In the genomic region with DNA sequence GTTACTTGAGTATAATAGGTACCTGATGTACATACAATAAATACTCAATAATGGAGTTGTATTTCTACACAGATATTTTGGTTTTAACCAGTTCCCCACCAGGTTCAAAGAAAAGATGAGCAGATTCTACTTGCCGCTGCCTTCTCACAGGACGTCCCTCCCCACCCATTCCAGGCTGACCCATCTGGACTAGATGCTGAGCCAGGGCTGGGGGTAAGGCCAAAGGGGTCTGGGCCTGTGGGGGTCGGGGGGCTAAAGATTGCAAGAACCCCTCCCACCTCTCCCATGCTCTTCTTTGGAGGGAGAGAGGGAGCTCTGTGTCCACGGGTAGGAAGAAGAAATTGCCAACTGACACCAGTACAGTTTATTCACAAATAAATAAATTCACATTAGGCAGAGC, we compare ENCODE assay signal across 11 cellular contexts. TPM values are rescaled to one million over a fixed set of nuclear protein-coding genes. Genes with fewer than 3 reads are reported as not detected.
A peak's percentile ranks its signal among the peaks of the same experiment; 100 is the strongest.
DNase-seq lines count a peak whose midpoint lies in the region; ATAC-seq and TF ChIP-seq lines count a peak whose summit lies in the region.
"Had no signal": no experiment of that assay in that cellular context is flagged by ENCODE, and none has a peak within 500 bp of the region (broad histone marks: within the 10 kb centered on the region; RNA-seq: fewer than 3 reads in every experiment).

No MANE protein-coding gene starts in this region.

- ATAC-seq in HG02678 (IDR thresholded peaks at IDR 0.05; ENCODE audit: unreplicated experiment), result no peak

- H3K27ac ChIP-seq in SK-N-MC (no peak overlapping the region), endodermal cell (ENCODE audit: low read depth, low read length) (no peak overlapping the region), prostate gland (peak overlapping the region; percentile 92 to 94)
- H3K27ac ChIP-seq in effector memory CD4-positive, alpha-beta T cell (ENCODE audit: insufficient read depth, low read length, poor library complexity, severe bottlenecking), result no peak overlapping the region

- TF ChIP-seq POLR2A in prostate gland (IDR thresholded peaks at IDR 0.05), result no peak

- no peak for DNase-seq in Calu3
- no peak for DNase-seq in SK-N-MC (ENCODE audit: low read depth, low spot score)
- DNase-seq in endodermal cell, result no peak
- no peak for DNase-seq in prostate gland (ENCODE audit: low spot score)
- DNase-seq in NCI-H446 (lab: John Stamatoyannopoulos, UW), result no peak
- DNase-seq in globus pallidus (ENCODE audit: low spot score), result no peak
- DNase-seq in effector memory CD4-positive, alpha-beta T cell, result no peak
- DNase-seq: DND-41; left ventricle myocardium superior; NK-92 treated with Interleukin-12 subunit alpha and Interleukin-12 subunit beta, amount 100 ng/mL, for 24 hours had no signal

- H3K27ac Mint-ChIP-seq in Calu3 (ENCODE audit: unreplicated experiment) (no peak overlapping the region), endodermal cell (no peak overlapping the region)

- TF ChIP-seq CTCF in Calu3 (IDR thresholded peaks at IDR 0.05; ENCODE audit: unreplicated experiment), result no peak
- no peak for TF ChIP-seq CTCF in endodermal cell (conservative IDR thresholded peaks at IDR 0.05)
- no peak for TF ChIP-seq CTCF in prostate gland (IDR thresholded peaks at IDR 0.05)

- CTCF ChIA-PET in Calu3 (lab: Charles Lee), result interaction anchor here (0.6 to 3.1 kb wide), 8 partner anchors 9 to 125 kb away, joined by 3 to 18 read pairs (median 4); no protein-coding TSS in a partner anchor

- H3K4me1 Mint-ChIP-seq in Calu3 (ENCODE audit: low read depth, unreplicated experiment) (peaks cover 11% of the 10 kb centered on the region), endodermal cell (no peaks in the 10 kb centered on the region)

- intact Hi-C loops in Calu3 (cut with micrococcal nuclease; ENCODE audit: unreplicated experiment) (loop anchor here (10.0 kb wide), 1 partner anchor 105 kb away; no protein-coding TSS in a partner anchor), prostate gland (cut with DNase I) (loop anchor here (10.0 kb wide), 1 partner anchor 105 kb away; no protein-coding TSS in a partner anchor)

- 67 to 70% methylated on average over 2 of the region's 4 CpGs for WGBS in endodermal cell (ENCODE audit: insufficient coverage in 1 of 2, insufficient read length in 1 of 2), 2 experiments
- 63% methylated on average over 4 of the region's 4 CpGs for WGBS in prostate gland

- peak overlapping the region; percentile 62 for H3K4me3 Mint-ChIP-seq in Calu3 (ENCODE audit: low read depth, unreplicated experiment)
- peak overlapping the region; percentile 45 for H3K4me3 Mint-ChIP-seq in endodermal cell

- H3K9me3 Mint-ChIP-seq in Calu3 (ENCODE audit: low read depth, unreplicated experiment) (no peaks in the 10 kb centered on the region), endodermal cell (no peaks in the 10 kb centered on the region)

- BruUV-seq in Calu3 (replicated peaks; lab: Mats Ljungman, UMichigan), result no TSS peak

- peaks cover 7% of the 10 kb centered on the region for H3K36me3 Mint-ChIP-seq in Calu3 (ENCODE audit: insufficient read depth, unreplicated experiment)
- H3K36me3 Mint-ChIP-seq in endodermal cell (ENCODE audit: low read depth), result no peaks in the 10 kb centered on the region

- H3K9me3 ChIP-seq in SK-N-MC (ENCODE audit: low read depth, low read length), result no peaks in the 10 kb centered on the region
- no peaks in the 10 kb centered on the region for H3K9me3 ChIP-seq in endodermal cell (ENCODE audit: control insufficient read depth, low read length)
- H3K9me3 ChIP-seq in prostate gland, result no peaks in the 10 kb centered on the region
- no peaks in the 10 kb centered on the region for H3K9me3 ChIP-seq in effector memory CD4-positive, alpha-beta T cell (ENCODE audit: control insufficient read depth, low read length)

- peaks cover 14% of the 10 kb centered on the region for H3K27me3 Mint-ChIP-seq in Calu3 (ENCODE audit: unreplicated experiment)
- H3K27me3 Mint-ChIP-seq in endodermal cell (ENCODE audit: insufficient read depth), result peaks cover 35% of the 10 kb centered on the region

- peak overlapping the region; percentile 88 for H3K4me3 ChIP-seq in SK-N-MC
- H3K4me3 ChIP-seq in endodermal cell (ENCODE audit: low read length), result no peak overlapping the region
- H3K4me3 ChIP-seq in prostate gland, result peak overlapping the region; percentile 51 to 64
- no peak overlapping the region for H3K4me3 ChIP-seq in effector memory CD4-positive, alpha-beta T cell (ENCODE audit: insufficient read depth, low read depth, low read length, poor library complexity, severe bottlenecking)

- H3K9ac ChIP-seq in SK-N-MC (ENCODE audit: insufficient read length) (peak overlapping the region; percentile 87), endodermal cell (ENCODE audit: extremely low read depth, low read length, poor library complexity, severe bottlenecking) (no peak overlapping the region)

- H3K27me3 ChIP-seq in endodermal cell (ENCODE audit: control insufficient read depth, insufficient read depth, low read length, poor library complexity, severe bottlenecking), result peaks cover 94% of the 10 kb centered on the region
- H3K27me3 ChIP-seq in prostate gland (replicated peaks; ENCODE audit: insufficient read depth), result no peaks in the 10 kb centered on the region
- H3K27me3 ChIP-seq in effector memory CD4-positive, alpha-beta T cell (replicated peaks; ENCODE audit: control insufficient read depth, insufficient read depth, low read length, poor library complexity, severe bottlenecking), result no peaks in the 10 kb centered on the region

- H3K36me3 ChIP-seq in SK-N-MC (ENCODE audit: insufficient read depth, low read length), result no peaks in the 10 kb centered on the region
- H3K36me3 ChIP-seq in endodermal cell (ENCODE audit: control insufficient read depth, insufficient read depth, low read length), result no peaks in the 10 kb centered on the region
- no peaks in the 10 kb centered on the region for H3K36me3 ChIP-seq in prostate gland
- H3K36me3 ChIP-seq in effector memory CD4-positive, alpha-beta T cell (ENCODE audit: control insufficient read depth, insufficient read depth, low read length), result no peaks in the 10 kb centered on the region

- no peaks in the 10 kb centered on the region for H3K4me1 ChIP-seq in endodermal cell (ENCODE audit: control insufficient read depth, insufficient read depth, low read length)
- H3K4me1 ChIP-seq in prostate gland (replicated peaks), result peaks cover 25% of the 10 kb centered on the region
- H3K4me1 ChIP-seq in effector memory CD4-positive, alpha-beta T cell (ENCODE audit: control insufficient read depth, insufficient read depth, low read length, poor library complexity, severe bottlenecking), result peaks cover 13% of the 10 kb centered on the region

RNA-seq across cellular contexts. Expression of a gene that starts 1.5 kb away (rescaled TPM):
- 5.3 and 5.9 TPM in 2 replicates for total RNA-seq in Calu3 (2022)
- under 1 TPM in 1 of 2 donors, not detected in 1; 0.22 TPM for total RNA-seq in endodermal cell
- 0.71 TPM for polyA plus RNA-seq in endodermal cell (2013, experiment 1 of 2)
- polyA plus RNA-seq in endodermal cell (2013, experiment 2 of 2), result 1.6 TPM
- total RNA-seq in prostate gland, result 10 to 100 TPM; 11.5 to 67.4 TPM

RNA-seq across cellular contexts. Expression of a gene that starts 26.6 kb away (rescaled TPM):
- total RNA-seq in Calu3 (2022), result not detected in 2 replicates
- total RNA-seq in endodermal cell, result 1 to 10 TPM in 1 of 2 donors, under 1 TPM in 1; 0.22 to 1.3 TPM
- polyA plus RNA-seq in endodermal cell (2013, experiment 1 of 2), result 0.68 TPM
- 0.54 TPM for polyA plus RNA-seq in endodermal cell (2013, experiment 2 of 2)
- 1 to 10 TPM in 1 of 2 donors, not detected in 1; 1.4 TPM for total RNA-seq in prostate gland

RNA-seq across cellular contexts. Expression of a gene that starts 58.9 kb away (rescaled TPM):
- not detected in 2 replicates for total RNA-seq in Calu3 (2022)
- under 1 TPM; 0.24 to 0.64 TPM for total RNA-seq in endodermal cell
- 0.11 TPM for polyA plus RNA-seq in endodermal cell (2013, experiment 1 of 2)
- polyA plus RNA-seq in endodermal cell (2013, experiment 2 of 2), result 0.25 TPM
- total RNA-seq in prostate gland, result 1 to 10 TPM in 1 of 2 donors, under 1 TPM in 1; 0.18 to 3.0 TPM
- total RNA-seq: left ventricle myocardium superior had no signal

RNA-seq across cellular contexts. Expression of a gene that starts 59.0 kb away (rescaled TPM):
- total RNA-seq in Calu3 (2022) (6.7 and 8.0 TPM in 2 replicates), endodermal cell (1 to 10 TPM; 2.7 to 4.0 TPM), prostate gland (10 to 100 TPM; 13.5 to 23.3 TPM)
- 5.1 TPM for polyA plus RNA-seq in endodermal cell (2013, experiment 1 of 2)
- polyA plus RNA-seq in endodermal cell (2013, experiment 2 of 2), result 4.6 TPM

Comparison
In these comparisons a context has a peak if more than half of its experiments do, and no peak if none do; other contexts are left out.
1. H3K27ac ChIP-seq: peak in prostate gland (2 of 2); none in SK-N-MC (single experiment), endodermal cell (single experiment) and effector memory CD4-positive, alpha-beta T cell (single experiment).
2. H3K4me3 ChIP-seq: peak in SK-N-MC (single experiment) and prostate gland (2 of 2); none in endodermal cell (single experiment) and effector memory CD4-positive, alpha-beta T cell (single experiment).